Comparison of ENCODE assay signal across 14 cellular contexts in the genomic region with DNA sequence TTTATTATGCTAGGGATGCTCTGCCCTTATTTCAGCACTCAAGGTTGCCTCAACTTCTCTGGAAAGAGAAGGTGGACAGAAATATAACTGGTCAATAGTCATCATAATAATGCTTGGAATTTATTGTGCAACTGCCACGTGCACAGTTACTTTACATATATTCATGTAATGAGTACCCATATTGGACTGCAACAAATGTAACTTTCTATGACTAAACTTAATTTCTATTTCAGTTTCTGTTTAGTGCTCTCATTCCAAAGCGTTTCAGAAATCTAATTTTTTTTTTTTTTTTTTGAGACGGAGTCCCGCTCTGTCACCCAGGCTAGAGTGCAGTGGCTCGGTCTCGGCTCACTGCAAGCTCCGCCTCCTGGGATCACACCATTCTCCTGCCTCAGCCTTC. TPM values are rescaled to one million over a fixed set of nuclear protein-coding genes. Genes with fewer than 3 reads are reported as not detected.
DNase-seq lines count a peak whose midpoint lies in the region; ATAC-seq lines count a peak whose summit lies in the region.
"Had no signal": no experiment of that assay in that cellular context is flagged by ENCODE, and none has a peak within 500 bp of the region (broad histone marks: within the 10 kb centered on the region; RNA-seq: fewer than 3 reads in every experiment).

No MANE protein-coding gene starts in this region.

- peaks cover 4% of the 10 kb centered on the region for H3K9me3 Mint-ChIP-seq in activated T-cell treated with anti-CD3 and anti-CD28 coated beads, Interleukin-2, amount 50 U/mL, for 4 hours
- peaks cover 5% of the 10 kb centered on the region in 2 donors for H3K9me3 Mint-ChIP-seq in stimulated activated naive B cell treated with anti-CD40 and anti-IgM and Interleukin-4, amounts not matched to agents 10 μg/mL and 1 μg/mL and 100 μg/mL, for 72 hours
- no peaks in the 10 kb centered on the region for H3K9me3 Mint-ChIP-seq in immature natural killer cell

- peak; percentile 67 to 80 for ATAC-seq in activated T-cell treated with anti-CD3 and anti-CD28 coated beads, Interleukin-2, amount 50 U/mL, for 4 hours
- peak; percentile 62 for ATAC-seq in GM21717 (IDR thresholded peaks at IDR 0.05; ENCODE audit: unreplicated experiment)
- ATAC-seq in HG03280 (IDR thresholded peaks at IDR 0.05; ENCODE audit: unreplicated experiment): peak; percentile 41
- no peak for ATAC-seq in stimulated activated naive B cell treated with anti-CD40 and anti-IgM and Interleukin-4, amounts not matched to agents 10 μg/mL and 1 μg/mL and 100 μg/mL, for 72 hours (replicated peaks)
- ATAC-seq in GM18870 (IDR thresholded peaks at IDR 0.05; ENCODE audit: unreplicated experiment): no peak
- ATAC-seq: A549; naive thymus-derived CD8-positive, alpha-beta T cell had no signal

- DNase-seq in activated T-cell treated with anti-CD3 and anti-CD28 coated beads, Interleukin-2, amount 50 U/mL, for 4 hours: no peak
- no peak for DNase-seq in activated T-cell treated with anti-CD3 and anti-CD28 coated beads, Interleukin-2, amount 50 U/mL, for 1 hour
- no peak for DNase-seq in stimulated activated naive B cell treated with anti-CD40 and anti-IgM and Interleukin-4, amounts not matched to agents 10 μg/mL and 1 μg/mL and 100 μg/mL, for 72 hours
- DNase-seq in epidermal melanocyte (ENCODE audit: insufficient read length, low spot score): no peak
- DNase-seq in immature natural killer cell: no peak
- DNase-seq: cortex of kidney; GOT3; naive thymus-derived CD8-positive, alpha-beta T cell; T-helper 2 cell; tibial artery had no signal

- no peak overlapping the region for H3K4me3 Mint-ChIP-seq in activated T-cell treated with anti-CD3 and anti-CD28 coated beads, Interleukin-2, amount 50 U/mL, for 4 hours
- no peak overlapping the region for H3K4me3 Mint-ChIP-seq in stimulated activated naive B cell treated with anti-CD40 and anti-IgM and Interleukin-4, amounts not matched to agents 10 μg/mL and 1 μg/mL and 100 μg/mL, for 72 hours
- H3K4me3 Mint-ChIP-seq in immature natural killer cell: no peak overlapping the region
- H3K4me3 Mint-ChIP-seq: naive thymus-derived CD8-positive, alpha-beta T cell had no signal

- no peaks in the 10 kb centered on the region for H3K36me3 Mint-ChIP-seq in activated T-cell treated with anti-CD3 and anti-CD28 coated beads, Interleukin-2, amount 50 U/mL, for 4 hours (ENCODE audit: insufficient read depth)
- H3K36me3 Mint-ChIP-seq in stimulated activated naive B cell treated with anti-CD40 and anti-IgM and Interleukin-4, amounts not matched to agents 10 μg/mL and 1 μg/mL and 100 μg/mL, for 72 hours: peaks cover 5 to 9% of the 10 kb centered on the region in 2 donors
- H3K36me3 Mint-ChIP-seq in immature natural killer cell: no peaks in the 10 kb centered on the region

- peaks cover 13% of the 10 kb centered on the region for H3K4me1 Mint-ChIP-seq in activated T-cell treated with anti-CD3 and anti-CD28 coated beads, Interleukin-2, amount 50 U/mL, for 4 hours (ENCODE audit: low read depth)
- peaks cover 66 to 93% of the 10 kb centered on the region in 2 donors for H3K4me1 Mint-ChIP-seq in stimulated activated naive B cell treated with anti-CD40 and anti-IgM and Interleukin-4, amounts not matched to agents 10 μg/mL and 1 μg/mL and 100 μg/mL, for 72 hours
- no peaks in the 10 kb centered on the region for H3K4me1 Mint-ChIP-seq in immature natural killer cell

- peak overlapping the region; percentile 81 for H3K27ac Mint-ChIP-seq in stimulated activated naive B cell treated with anti-CD40 and anti-IgM and Interleukin-4, amounts not matched to agents 10 μg/mL and 1 μg/mL and 100 μg/mL, for 72 hours
- H3K27ac Mint-ChIP-seq in immature natural killer cell: no peak overlapping the region

- H3K27me3 Mint-ChIP-seq in activated T-cell treated with anti-CD3 and anti-CD28 coated beads, Interleukin-2, amount 50 U/mL, for 4 hours (ENCODE audit: low read depth): no peaks in the 10 kb centered on the region
- no peaks in the 10 kb centered on the region for H3K27me3 Mint-ChIP-seq in stimulated activated naive B cell treated with anti-CD40 and anti-IgM and Interleukin-4, amounts not matched to agents 10 μg/mL and 1 μg/mL and 100 μg/mL, for 72 hours
- H3K27me3 Mint-ChIP-seq in immature natural killer cell (ENCODE audit: low read depth in 3 of 3): peaks cover 3 to 9% (median 6%) of the 10 kb centered on the region in 3 donors

RNA-seq across cellular contexts. Expression of a gene that starts 28.3 kb away (rescaled TPM):
- total RNA-seq in activated T-cell treated with anti-CD3 and anti-CD28 coated beads, Interleukin-2, amount 50 U/mL, for 4 hours: 10 to 100 TPM; 27.4 to 49.8 (median 27.5) TPM
- 10 to 100 TPM in 1 of 3 donors, 1 to 10 TPM in 2; 3.3 to 11.8 (median 5.0) TPM for polyA plus RNA-seq in immature natural killer cell

Comparison
In these comparisons a context has a peak if more than half of its experiments do, and no peak if none do; other contexts are left out.
1. ATAC-seq: peak in activated T-cell treated with anti-CD3 and anti-CD28 coated beads, Interleukin-2, amount 50 U/mL, for 4 hours (2 of 2), GM21717 (single experiment) and HG03280 (single experiment); none in stimulated activated naive B cell treated with anti-CD40 and anti-IgM and Interleukin-4, amounts not matched to agents 10 μg/mL and 1 μg/mL and 100 μg/mL, for 72 hours (0 of 2) and GM18870 (single experiment).